In genomic region chr12:48296586-48297396, GRCh38 we compare ENCODE assay signal across 8 cellular contexts. TPM values are rescaled to one million over a fixed set of nuclear protein-coding genes. Genes with fewer than 3 reads are reported as not detected.
DNase-seq lines count a peak whose midpoint lies in the region; ATAC-seq and TF ChIP-seq lines count a peak whose summit lies in the region.

No MANE protein-coding gene starts in this region.

- peaks cover 11% of the 10 kb centered on the region for H3K4me1 Mint-ChIP-seq in nephron

- 8 to 14% methylated on average over 16 to 18 of the region's 32 CpGs for whole genome bisulfite sequencing in gastroesophageal sphincter (ENCODE audit: low coverage in 1 of 2), 2 donors

- H3K27ac Mint-ChIP-seq in activated naive CD4-positive, alpha-beta T cell treated with anti-CD3 and anti-CD28 coated beads, Interleukin-2, amount 50 U/mL, for 72 hours, result peak overlapping the region; percentile 4 to 28
- H3K27ac Mint-ChIP-seq in nephron, result peak overlapping the region; percentile 24 to 49 (median 24)

- H3K4me3 ChIP-seq in NT2/D1 (ENCODE audit: insufficient read length, low read depth) (peak overlapping the region; percentile 73), gastroesophageal sphincter (peak overlapping the region; percentile 30 to 57)

- TF ChIP-seq CTCF in gastroesophageal sphincter (IDR thresholded peaks at IDR 0.05), result no peak
- no peak for TF ChIP-seq CTCF in nephron (IDR thresholded peaks at IDR 0.05; ENCODE audit: unreplicated experiment in 3 of 3)

- no peak for TF ChIP-seq POLR2A in gastroesophageal sphincter (IDR thresholded peaks at IDR 0.05)

- H3K9me3 Mint-ChIP-seq in activated naive CD4-positive, alpha-beta T cell treated with anti-CD3 and anti-CD28 coated beads, Interleukin-2, amount 50 U/mL, for 72 hours, result no peaks in the 10 kb centered on the region
- H3K9me3 Mint-ChIP-seq in nephron, result no peaks in the 10 kb centered on the region

- H3K27me3 ChIP-seq in NT2/D1 (ENCODE audit: insufficient read depth, insufficient read length) (peaks cover 15% of the 10 kb centered on the region), gastroesophageal sphincter (no peaks in the 10 kb centered on the region)

- no peaks in the 10 kb centered on the region for H3K36me3 Mint-ChIP-seq in activated naive CD4-positive, alpha-beta T cell treated with anti-CD3 and anti-CD28 coated beads, Interleukin-2, amount 50 U/mL, for 72 hours
- no peaks in the 10 kb centered on the region for H3K36me3 Mint-ChIP-seq in nephron (ENCODE audit: low read depth)

- no peak for TF ChIP-seq EP300 in gastroesophageal sphincter (IDR thresholded peaks at IDR 0.05)

- H3K36me3 ChIP-seq in NT2/D1 (ENCODE audit: insufficient read depth, insufficient read length, low read length) (no peaks in the 10 kb centered on the region), gastroesophageal sphincter (no peaks in the 10 kb centered on the region)

- H3K27ac ChIP-seq in gastroesophageal sphincter, result peak overlapping the region in 2 of 4 donors; percentile 54 to 59

- H3K27me3 Mint-ChIP-seq in nephron (ENCODE audit: low read depth), result no peaks in the 10 kb centered on the region

- H3K9me3 ChIP-seq in NT2/D1 (ENCODE audit: insufficient read depth, low read length) (no peaks in the 10 kb centered on the region), gastroesophageal sphincter (no peaks in the 10 kb centered on the region)

- no peaks in the 10 kb centered on the region for H3K4me1 ChIP-seq in NT2/D1 (ENCODE audit: insufficient read depth, insufficient read length)
- H3K4me1 ChIP-seq in gastroesophageal sphincter, result peaks cover 0 to 14% (median 0%) of the 10 kb centered on the region in 3 donors

- DNase-seq in GM19240 (ENCODE audit: insufficient read length, low spot score) (peak; percentile 18), NT2/D1 (ENCODE audit: low read depth, low spot score) (peak; percentile 74), stromal cell of bone marrow (ENCODE audit: low read depth) (peak; percentile 56), NK-92 (lab: John Stamatoyannopoulos, UW; ENCODE audit: unreplicated experiment) (no peak)
- peak in 1 of 2 donors; percentile 34 for DNase-seq in activated naive CD4-positive, alpha-beta T cell treated with anti-CD3 and anti-CD28 coated beads, Interleukin-2, amount 50 U/mL, for 72 hours (ENCODE audit: low spot score in 2 of 2)

- ATAC-seq in activated naive CD4-positive, alpha-beta T cell treated with anti-CD3 and anti-CD28 coated beads, Interleukin-2, amount 50 U/mL, for 72 hours, result peak; percentile 77 to 94
- peak; percentile 93 for ATAC-seq in gastroesophageal sphincter
- ATAC-seq in GM21367 (IDR thresholded peaks at IDR 0.05; ENCODE audit: unreplicated experiment), result no peak

- peak overlapping the region; percentile 81 to 83 (median 82) for H3K4me3 Mint-ChIP-seq in nephron

- H3K9ac ChIP-seq in NT2/D1 (ENCODE audit: insufficient read length, low read depth), result peak overlapping the region; percentile 92

RNA-seq across cellular contexts. Expression of gene ZNF641, which starts 53.9 kb away (rescaled TPM):
- total RNA-seq in activated naive CD4-positive, alpha-beta T cell treated with anti-CD3 and anti-CD28 coated beads, Interleukin-2, amount 50 U/mL, for 72 hours, result 1 to 10 TPM; 6.4 to 9.2 TPM
- 10 to 100 TPM; 27.1 to 33.0 (median 30.7) TPM for total RNA-seq in gastroesophageal sphincter
